In the genomic region with DNA sequence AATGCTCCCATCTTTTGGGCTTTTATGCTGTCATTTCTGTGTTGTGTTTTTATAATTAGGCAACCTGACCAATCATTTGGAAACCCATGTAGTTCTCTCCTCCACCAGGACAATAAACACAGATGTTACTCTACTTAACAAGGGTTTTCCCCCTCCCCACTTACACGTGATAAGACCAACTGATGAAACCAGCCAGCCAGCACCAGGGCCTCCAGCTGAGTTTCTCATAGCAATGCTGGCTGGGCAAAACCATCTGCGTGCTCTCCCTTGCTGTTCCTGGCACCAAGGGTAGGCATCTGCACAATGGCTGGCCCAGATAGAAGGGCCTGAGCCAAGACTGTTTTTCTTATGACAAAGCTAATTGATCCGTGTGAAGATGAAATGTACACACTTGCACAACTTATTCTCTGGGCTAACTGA, we compare ENCODE assay signal across 8 cellular contexts.
DNase-seq lines count a peak whose midpoint lies in the region; ATAC-seq and TF ChIP-seq lines count a peak whose summit lies in the region.

No MANE protein-coding gene starts in this region.

- WGBS in heart right ventricle, 2 donors = 31 to 35% methylated on average over 3 of the region's 3 CpGs

- H3K9me3 ChIP-seq in heart right ventricle = no peaks in the 10 kb centered on the region
- no peaks in the 10 kb centered on the region for H3K9me3 ChIP-seq in right atrium auricular region
- no peaks in the 10 kb centered on the region for H3K9me3 ChIP-seq in PC-3 (ENCODE audit: low read length)

- H3K27me3 ChIP-seq in heart right ventricle (no peaks in the 10 kb centered on the region), right atrium auricular region (no peaks in the 10 kb centered on the region), PC-3 (ENCODE audit: low read length) (no peaks in the 10 kb centered on the region)

- H3K79me2 ChIP-seq in PC-3 (ENCODE audit: low read length) = no peaks in the 10 kb centered on the region

- BruUV-seq in PC-3 (replicated peaks; lab: Mats Ljungman, UMichigan) = no TSS peak

- H3K36me3 ChIP-seq in heart right ventricle (peaks cover 0 to 11% (median 0%) of the 10 kb centered on the region in 9 donors), right atrium auricular region (no peaks in the 10 kb centered on the region), PC-3 (ENCODE audit: low read depth, low read length) (no peaks in the 10 kb centered on the region)

- peaks cover 0 to 43% (median 29%) of the 10 kb centered on the region in 9 donors for H3K4me1 ChIP-seq in heart right ventricle
- peaks cover 0 to 16% of the 10 kb centered on the region in 2 donors for H3K4me1 ChIP-seq in right atrium auricular region
- H3K4me1 ChIP-seq in PC-3 (ENCODE audit: insufficient read depth, low read length) = no peaks in the 10 kb centered on the region

- H3K4me2 ChIP-seq in PC-3 (ENCODE audit: low read length) = no peak overlapping the region

- ATAC-seq in heart right ventricle (peak in 5 of 8 donors; percentile 30 to 54 (median 34)), HG02610 (IDR thresholded peaks at IDR 0.05; ENCODE audit: unreplicated experiment) (peak; percentile 90), PC-3 (no peak)

- peak overlapping the region in 2 of 10 donors; percentile 7 to 9 for H3K27ac ChIP-seq in heart right ventricle
- H3K27ac ChIP-seq in right atrium auricular region = no peak overlapping the region
- H3K27ac ChIP-seq in PC-3 (ENCODE audit: low read length) = no peak overlapping the region

- POLR2A ChIA-PET in PC-3 (lab: Charles Lee; ENCODE audit: unreplicated experiment) = no interaction called here

- no peaks in the 10 kb centered on the region for H3F3A ChIP-seq in PC-3 (ENCODE audit: low read length, unreplicated experiment)

- no peak for TF ChIP-seq CTCF in heart right ventricle (IDR thresholded peaks at IDR 0.05)
- no peak for TF ChIP-seq CTCF in right atrium auricular region (IDR thresholded peaks at IDR 0.05)
- TF ChIP-seq CTCF in PC-3 (conservative IDR thresholded peaks at IDR 0.05; ENCODE audit: low read depth, low read length) = no peak

- H3K4me3 ChIP-seq in heart right ventricle = no peak overlapping the region
- H3K4me3 ChIP-seq in right atrium auricular region = no peak overlapping the region
- no peak overlapping the region for H3K4me3 ChIP-seq in PC-3 (ENCODE audit: low read length)

- no peaks in the 10 kb centered on the region for H3K9me2 ChIP-seq in PC-3 (replicated peaks; ENCODE audit: low read length)

- H2AFZ ChIP-seq in PC-3 (ENCODE audit: low read length) = no peak overlapping the region

- DNase-seq in heart right ventricle (no peak), right atrium auricular region (ENCODE audit: low spot score) (no peak), NCI-H1694 (lab: John Stamatoyannopoulos, UW) (peak; percentile 96), dedifferentiated amniotic fluid mesenchymal stem cell (ENCODE audit: extremely low spot score) (peak; percentile 38), superior temporal gyrus (ENCODE audit: extremely low spot score) (peak; percentile 89), ureter (ENCODE audit: low spot score) (no peak), PC-3 (no peak)

- CTCF ChIA-PET in PC-3 (lab: Charles Lee) = no interaction called here

- no peaks in the 10 kb centered on the region for H4K20me1 ChIP-seq in PC-3 (ENCODE audit: low read length)

- intact Hi-C loops in heart right ventricle (cut with DNase I) = no loop called here
- intact Hi-C loops in PC-3 (cut with micrococcal nuclease) = no loop called here

- no peak overlapping the region for H3K9ac ChIP-seq in PC-3 (ENCODE audit: low read length)

Comparison
In these comparisons a context has a peak if more than half of its experiments do, and no peak if none do; other contexts are left out.
1. DNase-seq: peak in NCI-H1694 (single experiment), dedifferentiated amniotic fluid mesenchymal stem cell (single experiment) and superior temporal gyrus (single experiment); none in heart right ventricle (0 of 2), right atrium auricular region (single experiment), ureter (single experiment) and PC-3 (single experiment).